ENCODE assay signal across 14 cellular contexts in the genomic region with DNA sequence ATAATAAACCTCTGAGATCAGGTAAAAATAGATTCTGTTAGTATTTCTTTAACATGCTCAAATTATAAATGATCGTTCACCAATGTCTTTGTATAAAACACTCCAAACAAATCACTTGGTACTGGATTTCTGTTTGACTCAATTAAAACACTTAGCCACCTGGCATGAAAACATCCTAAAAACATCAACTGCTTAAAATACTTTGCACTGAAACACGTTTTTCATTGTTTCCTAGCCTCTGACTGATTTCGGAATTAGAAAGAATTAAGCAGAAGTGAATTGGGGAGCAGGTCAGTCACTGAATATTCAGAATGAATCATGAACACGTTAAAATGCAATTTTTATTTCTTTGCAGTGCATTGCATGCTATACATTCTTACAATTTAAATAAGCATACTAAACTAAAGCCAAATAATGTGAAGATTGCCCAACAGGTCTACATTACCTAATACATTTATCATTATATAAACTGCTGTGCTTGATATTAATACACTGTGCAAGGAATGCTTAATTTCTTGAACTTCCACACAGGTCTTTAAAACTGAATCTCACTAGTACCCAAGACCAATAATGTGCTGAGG. TPM values are rescaled to one million over a fixed set of nuclear protein-coding genes. Genes with fewer than 3 reads are reported as not detected.
DNase-seq lines count a peak whose midpoint lies in the region; ATAC-seq, FAIRE-seq and TF ChIP-seq lines count a peak whose summit lies in the region.
"Had no signal": no experiment of that assay in that cellular context is flagged by ENCODE, and none has a peak within 500 bp of the region (broad histone marks: within the 10 kb centered on the region; RNA-seq: fewer than 3 reads in every experiment).

No MANE protein-coding gene starts in this region.

- no peak for DNase-seq in A549 (ENCODE audit: low read depth in 1 of 2, low spot score in 1 of 2)
- peak; percentile 38 for DNase-seq in NCI-H748 (lab: John Stamatoyannopoulos, UW; ENCODE audit: unreplicated experiment)
- DNase-seq in epithelial cell of esophagus (ENCODE audit: low read depth), result peak; percentile 52
- no peak for DNase-seq in neural crest cell (ENCODE audit: low read depth, low spot score)
- no peak for DNase-seq in DMS 273 treated with DMSO at 0.1 percent for 48 hours (lab: John Stamatoyannopoulos, UW)
- DNase-seq in activated CD4-positive, alpha-beta T cell treated with anti-CD3 and anti-CD28 coated beads, Interleukin-2, amount 10 ng/mL, durations not matched to agents 24 days and 14 days, result no peak
- no peak for DNase-seq in SJCRH30
- DNase-seq in posterior vena cava (ENCODE audit: low spot score), result no peak
- DNase-seq: activated T-cell treated with anti-CD3 and anti-CD28 coated beads, Interleukin-2, amount 50 U/mL, for 1 hour; brain microvascular endothelial cell; IMR-90; kidney glomerular epithelial cell; NCI-H2081 treated with DMSO at 0.1 percent for 48 hours; occipital lobe had no signal

- H3K4me1 ChIP-seq in A549 (peaks cover 41% of the 10 kb centered on the region), SJCRH30 (no peaks in the 10 kb centered on the region)

- peaks cover 80% of the 10 kb centered on the region for H3K27me3 Mint-ChIP-seq in neural crest cell (ENCODE audit: low read depth)
- H3K27me3 Mint-ChIP-seq in activated CD4-positive, alpha-beta T cell treated with anti-CD3 and anti-CD28 coated beads, Interleukin-2, amount 10 ng/mL, durations not matched to agents 24 days and 14 days, result peaks cover 47% of the 10 kb centered on the region

- peak overlapping the region; percentile 92 for H3K4me2 ChIP-seq in A549

- TF ChIP-seq RAD21 in A549 (conservative IDR thresholded peaks at IDR 0.05 in 1 of 2, IDR thresholded peaks at IDR 0.05 in 1 of 2), result no peak

- 60% methylated on average over 4 of the region's 4 CpGs for WGBS in A549 (ENCODE audit: missing lambda C conversion rate)

- H3K27ac ChIP-seq in A549 (no peak overlapping the region), SJCRH30 (no peak overlapping the region)
- H3K27ac ChIP-seq: brain microvascular endothelial cell had no signal

- H3K27me3 ChIP-seq in SJCRH30, result no peaks in the 10 kb centered on the region

- no peak overlapping the region for H3K27ac Mint-ChIP-seq in neural crest cell (ENCODE audit: unreplicated experiment)
- no peak overlapping the region for H3K27ac Mint-ChIP-seq in activated CD4-positive, alpha-beta T cell treated with anti-CD3 and anti-CD28 coated beads, Interleukin-2, amount 10 ng/mL, durations not matched to agents 24 days and 14 days

- no peaks in the 10 kb centered on the region for H3K9me3 Mint-ChIP-seq in neural crest cell
- no peaks in the 10 kb centered on the region for H3K9me3 Mint-ChIP-seq in activated CD4-positive, alpha-beta T cell treated with anti-CD3 and anti-CD28 coated beads, Interleukin-2, amount 10 ng/mL, durations not matched to agents 24 days and 14 days

- H3K9me3 ChIP-seq in A549, result no peaks in the 10 kb centered on the region
- no peaks in the 10 kb centered on the region for H3K9me3 ChIP-seq in SJCRH30 (replicated peaks)

- no peak for TF ChIP-seq POLR2A in A549 (IDR thresholded peaks at IDR 0.05; ENCODE audit: low read length)

- H3K4me3 Mint-ChIP-seq in neural crest cell, result peak overlapping the region; percentile 91
- H3K4me3 Mint-ChIP-seq in activated CD4-positive, alpha-beta T cell treated with anti-CD3 and anti-CD28 coated beads, Interleukin-2, amount 10 ng/mL, durations not matched to agents 24 days and 14 days, result no peak overlapping the region

- H3K36me3 ChIP-seq in SJCRH30, result no peaks in the 10 kb centered on the region
- H3K36me3 ChIP-seq: brain microvascular endothelial cell had no signal

- POLR2A ChIA-PET in A549 (lab: Yijun Ruan, JAX), result no interaction called here

- CTCF ChIA-PET in A549 (lab: Yijun Ruan, JAX), result no interaction called here

- H3K4me3 ChIP-seq in A549 (peak overlapping the region; percentile 93; the same call in 2 of the 3 replicates), epithelial cell of esophagus (ENCODE audit: low read length) (peak overlapping the region; percentile 72), SJCRH30 (no peak overlapping the region)

- FAIRE-seq in A549 (lab: Jason Lieb, UNC), result no peak

- intact Hi-C loops in activated CD4-positive, alpha-beta T cell treated with anti-CD3 and anti-CD28 coated beads, Interleukin-2, amount 10 ng/mL, durations not matched to agents 24 days and 14 days (cut with micrococcal nuclease), result loop anchor here (10.0 kb wide), 1 partner anchor 192 kb away; no protein-coding TSS in a partner anchor
- intact Hi-C loops in posterior vena cava (cut with DNase I), result loop anchor here (10.0 kb wide), 2 partner anchors 228 to 498 kb away; no protein-coding TSS in a partner anchor

- H3K36me3 Mint-ChIP-seq in neural crest cell (ENCODE audit: low read depth), result no peaks in the 10 kb centered on the region
- H3K36me3 Mint-ChIP-seq in activated CD4-positive, alpha-beta T cell treated with anti-CD3 and anti-CD28 coated beads, Interleukin-2, amount 10 ng/mL, durations not matched to agents 24 days and 14 days (ENCODE audit: low read depth), result peaks cover 2% of the 10 kb centered on the region

- no peak for ATAC-seq in A549

- TF ChIP-seq CTCF in A549 (IDR thresholded peaks at IDR 0.05), result no peak
- TF ChIP-seq CTCF in epithelial cell of esophagus (IDR thresholded peaks at IDR 0.05; ENCODE audit: insufficient read depth, low read depth, low read length, missing control alignments), result no peak
- no peak for TF ChIP-seq CTCF in neural crest cell (conservative IDR thresholded peaks at IDR 0.05)

- H3K4me1 Mint-ChIP-seq in neural crest cell, result peaks cover 12% of the 10 kb centered on the region
- no peaks in the 10 kb centered on the region for H3K4me1 Mint-ChIP-seq in activated CD4-positive, alpha-beta T cell treated with anti-CD3 and anti-CD28 coated beads, Interleukin-2, amount 10 ng/mL, durations not matched to agents 24 days and 14 days

- TF ChIP-seq EP300 in A549 (IDR thresholded peaks at IDR 0.05), result no peak

TF ChIP-seq in A549, 52 proteins besides CTCF, POLR2A, EP300 and RAD21:
- TF ChIP-seq ZNF302 (CRISPR knock-in tag; IDR thresholded peaks at IDR 0.05), result no peak
- TF ChIP-seq, protein P1, sequence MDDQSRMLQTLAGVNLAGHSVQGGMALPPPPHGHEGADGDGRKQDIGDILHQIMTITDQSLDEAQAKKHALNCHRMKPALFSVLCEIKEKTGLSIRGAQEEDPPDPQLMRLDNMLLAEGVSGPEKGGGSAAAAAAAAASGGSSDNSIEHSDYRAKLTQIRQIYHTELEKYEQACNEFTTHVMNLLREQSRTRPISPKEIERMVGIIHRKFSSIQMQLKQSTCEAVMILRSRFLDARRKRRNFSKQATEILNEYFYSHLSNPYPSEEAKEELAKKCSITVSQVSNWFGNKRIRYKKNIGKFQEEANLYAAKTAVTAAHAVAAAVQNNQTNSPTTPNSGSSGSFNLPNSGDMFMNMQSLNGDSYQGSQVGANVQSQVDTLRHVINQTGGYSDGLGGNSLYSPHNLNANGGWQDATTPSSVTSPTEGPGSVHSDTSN (IDR thresholded peaks at IDR 0.05), result no peak
- TF ChIP-seq GATA3 (IDR thresholded peaks at IDR 0.05; ENCODE audit: borderline replicate concordance), result no peak
- no peak for TF ChIP-seq RNF2 (IDR thresholded peaks at IDR 0.05; ENCODE audit: borderline replicate concordance, low read depth)
- no peak for TF ChIP-seq KDM5A (IDR thresholded peaks at IDR 0.05)
- no peak for TF ChIP-seq HOXB13 (CRISPR knock-in tag; IDR thresholded peaks at IDR 0.05; ENCODE audit: low read depth)
- no peak for TF ChIP-seq SREBF2 (IDR thresholded peaks at IDR 0.05)
- no peak for TF ChIP-seq CEBPB (IDR thresholded peaks at IDR 0.05)
- no peak for TF ChIP-seq CHD4 (IDR thresholded peaks at IDR 0.05; ENCODE audit: borderline replicate concordance)
- no peak for TF ChIP-seq PHF8 (IDR thresholded peaks at IDR 0.05; ENCODE audit: borderline replicate concordance, low read depth)
- no peak for TF ChIP-seq KDM1A (IDR thresholded peaks at IDR 0.05; ENCODE audit: low read depth)
- no peak for TF ChIP-seq TFCP2L1 (CRISPR knock-in tag; IDR thresholded peaks at IDR 0.05)
- no peak for TF ChIP-seq SMC3 (IDR thresholded peaks at IDR 0.05)
- no peak for TF ChIP-seq CBX2 (IDR thresholded peaks at IDR 0.05; ENCODE audit: borderline replicate concordance, low read depth)

RNA-seq across cellular contexts. Expression of a gene that starts 1.6 kb away (rescaled TPM):
- 2.0 and 2.6 TPM in 2 replicates for polyA plus RNA-seq in A549 (2011; rRNA removed)
- polyA plus RNA-seq in A549 (2012; cell fraction: cytosol; rRNA removed), result 0.16 and 0.25 TPM in 2 replicates
- 0.22 and 0.37 TPM in 2 replicates for polyA plus RNA-seq in A549 (2012; cell fraction: nucleus; rRNA removed)
- polyA plus RNA-seq in A549 (2017; fragmentation: RNase III; extraction: RNeasy Plus Mini Kit Qiagen cat#74134 plus additional on column Dnase treatment), result 2.2 to 2.3 TPM (median 2.3 TPM) in 3 replicates
- polyA minus RNA-seq in A549 (2011; rRNA and poly(A)+ RNA removed), result 3.3 and 4.1 TPM in 2 replicates
- total RNA-seq in neural crest cell, result 0.65 and 0.77 TPM in 2 replicates
- total RNA-seq in activated CD4-positive, alpha-beta T cell treated with anti-CD3 and anti-CD28 coated beads, Interleukin-2, amount 10 ng/mL, durations not matched to agents 24 days and 14 days, result not detected in 2 replicates
- total RNA-seq in SJCRH30 (2014; rRNA removed; shearing (Covaris generic)), result not detected in 2 replicates
- 10 to 100 TPM; 25.0 to 32.5 TPM for total RNA-seq in posterior vena cava
- polyA plus RNA-seq: IMR-90 had no signal

Comparison
In these comparisons a context has a peak if more than half of its experiments do, and no peak if none do; other contexts are left out.
1. DNase-seq: peak in NCI-H748 (single experiment) and epithelial cell of esophagus (single experiment); none in A549 (0 of 2), neural crest cell (single experiment), DMS 273 treated with DMSO at 0.1 percent for 48 hours (single experiment), activated CD4-positive, alpha-beta T cell treated with anti-CD3 and anti-CD28 coated beads, Interleukin-2, amount 10 ng/mL, durations not matched to agents 24 days and 14 days (single experiment), SJCRH30 (0 of 2) and posterior vena cava (single experiment).
2. RNA of a gene that starts 1.6 kb away (total RNA-seq): 25.0 to 32.5 TPM in posterior vena cava; 0.65 to 0.77 TPM in neural crest cell, not detected in activated CD4-positive, alpha-beta T cell treated with anti-CD3 and anti-CD28 coated beads, Interleukin-2, amount 10 ng/mL, durations not matched to agents 24 days and 14 days and not detected in SJCRH30; every median in the first group is over 10 times any median in the second.